8 cellular contexts compared by ENCODE assay signal in genomic region chr1:12167493-12168429, GRCh38. TPM values are rescaled to one million over a fixed set of nuclear protein-coding genes. Genes with fewer than 3 reads are reported as not detected.
DNase-seq lines count a peak whose midpoint lies in the region; ATAC-seq and TF ChIP-seq lines count a peak whose summit lies in the region.

No MANE protein-coding gene starts in this region.

- peak overlapping the region; percentile 68 for H3K4me3 ChIP-seq in GM06990 (replicated peaks; ENCODE audit: low read depth, low read length)
- peak overlapping the region; percentile 87 for H3K4me3 ChIP-seq in adipocyte (ENCODE audit: low read length)
- H3K4me3 ChIP-seq in lower lobe of right lung, result peak overlapping the region; percentile 92
- peak overlapping the region; percentile 58 to 72 for H3K4me3 ChIP-seq in uterus

- peak overlapping the region; percentile 90 for H3K27ac ChIP-seq in lower lobe of right lung
- peak overlapping the region; percentile 76 to 84 for H3K27ac ChIP-seq in uterus

- peak; percentile 6 for ATAC-seq in HG02970 (IDR thresholded peaks at IDR 0.05; ENCODE audit: low FRiP score, unreplicated experiment)
- peak; percentile 21 to 23 for ATAC-seq in lower lobe of right lung

- H3K4me1 ChIP-seq in adipocyte (ENCODE audit: control insufficient read depth, insufficient read depth, low read length), result peaks cover 30% of the 10 kb centered on the region
- peaks cover 63% of the 10 kb centered on the region for H3K4me1 ChIP-seq in lower lobe of right lung
- peaks cover 0 to 4% of the 10 kb centered on the region in 2 donors for H3K4me1 ChIP-seq in uterus

- no peak for TF ChIP-seq POLR2A in uterus (IDR thresholded peaks at IDR 0.05)

- no peak for TF ChIP-seq CTCF in GM06990 (IDR thresholded peaks at IDR 0.05; ENCODE audit: insufficient read depth, low read length, poor library complexity, severe bottlenecking)
- no peak for TF ChIP-seq CTCF in lower lobe of right lung (IDR thresholded peaks at IDR 0.05)
- no peak for TF ChIP-seq CTCF in uterus (IDR thresholded peaks at IDR 0.05)

- H3K9me3 ChIP-seq in adipocyte (ENCODE audit: control insufficient read depth, low read length) (no peaks in the 10 kb centered on the region), lower lobe of right lung (no peaks in the 10 kb centered on the region), uterus (no peaks in the 10 kb centered on the region)

- no peaks in the 10 kb centered on the region for H3K27me3 ChIP-seq in GM06990 (replicated peaks; ENCODE audit: control insufficient read depth, insufficient read depth, low read length)
- H3K27me3 ChIP-seq in adipocyte (replicated peaks; ENCODE audit: control insufficient read depth, insufficient read depth, low read length), result no peaks in the 10 kb centered on the region
- no peaks in the 10 kb centered on the region for H3K27me3 ChIP-seq in lower lobe of right lung (ENCODE audit: low read depth)
- H3K27me3 ChIP-seq in uterus, result no peaks in the 10 kb centered on the region

- H3K36me3 ChIP-seq in GM06990 (ENCODE audit: control insufficient read depth, insufficient read depth, low read length) (peaks cover 5% of the 10 kb centered on the region; the same call in 1 of the 2 replicates), adipocyte (ENCODE audit: control insufficient read depth, insufficient read depth, low read length, severe bottlenecking) (no peaks in the 10 kb centered on the region), lower lobe of right lung (no peaks in the 10 kb centered on the region), uterus (no peaks in the 10 kb centered on the region)

- intact Hi-C loops in lower lobe of right lung (cut with DNase I) (no loop called here), uterus (cut with DNase I; ENCODE audit: low total_unique reads) (no loop called here)

- no peak for DNase-seq in GM06990 (ENCODE audit: extremely low read depth, insufficient read length)
- no peak for DNase-seq in adipocyte (ENCODE audit: low read depth)
- no peak for DNase-seq in lower lobe of right lung
- no peak for DNase-seq in uterus
- DNase-seq in NCI-H2227 treated with DMSO at 0.1 percent for 48 hours (lab: John Stamatoyannopoulos, UW), result no peak
- DNase-seq in COLO668 (lab: John Stamatoyannopoulos, UW; ENCODE audit: unreplicated experiment), result no peak
- no peak for DNase-seq in hepatic stellate cell (ENCODE audit: low spot score)

- H3K9ac ChIP-seq in adipocyte (ENCODE audit: low read length), result peak overlapping the region; percentile 89

RNA-seq across cellular contexts. Expression of gene TNFRSF1B, which starts 1.0 kb away (rescaled TPM):
- total RNA-seq in lower lobe of right lung (67.0 TPM), uterus (10 to 100 TPM in 3 of 4 donors, 1 to 10 TPM in 1; 8.8 to 53.4 (median 24.2) TPM)
